1 cellular context compared by ENCODE assay signal in the genomic region with DNA sequence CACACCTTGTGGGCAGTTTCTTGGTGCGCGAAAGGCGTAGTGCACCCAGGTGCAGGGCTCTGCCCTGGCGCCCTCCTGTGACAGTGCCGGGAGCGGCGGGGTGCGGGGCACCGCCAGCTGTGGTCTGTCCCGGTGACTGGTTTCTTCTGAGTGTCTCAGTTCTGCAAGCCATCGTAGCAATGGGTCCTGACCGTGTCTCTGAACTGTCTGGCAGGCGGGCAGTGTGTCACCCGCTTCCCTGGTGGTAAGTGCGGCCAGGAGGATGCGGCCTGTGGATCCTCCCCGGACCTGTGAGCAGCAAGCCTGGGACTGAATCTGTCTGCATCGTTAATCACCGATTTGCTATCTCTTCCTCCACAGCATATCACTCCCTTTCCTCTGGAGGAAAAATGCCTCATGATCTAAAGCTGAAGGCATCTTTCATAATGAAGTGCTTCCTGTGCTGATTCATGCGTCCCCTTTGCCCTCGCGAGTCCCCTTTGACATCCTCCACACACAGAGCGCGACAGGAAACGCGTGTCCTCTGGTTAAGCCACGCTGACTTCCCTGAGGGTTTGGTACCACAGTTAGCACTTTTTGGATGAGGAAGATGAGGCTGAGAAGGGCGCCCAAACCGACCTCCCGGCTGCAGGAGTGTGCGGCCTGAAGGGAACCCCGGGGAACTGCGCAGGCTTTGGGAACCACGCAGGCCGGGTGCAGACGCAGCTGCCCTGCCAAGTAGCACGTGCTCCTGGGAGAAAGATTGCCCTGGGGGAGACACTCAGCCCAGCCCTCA.
TF ChIP-seq lines count a peak whose summit lies in the region.

No MANE protein-coding gene starts in this region.

TF ChIP-seq in IMR-90, 13 proteins besides CTCF, POLR2A, EP300 and RAD21:
- TF ChIP-seq NFE2L2 (IDR thresholded peaks at IDR 0.05; ENCODE audit: low read depth, low read length) (no peak), MAFK (IDR thresholded peaks at IDR 0.05; ENCODE audit: low read depth, low read length) (no peak), MXI1 (IDR thresholded peaks at IDR 0.05; ENCODE audit: borderline replicate concordance, low read depth, low read length) (no peak), MAZ (IDR thresholded peaks at IDR 0.05; ENCODE audit: borderline replicate concordance, low read depth, low read length) (no peak)
TF ChIP-seq in IMR-90: peak in this region for 0.
